ENCODE assay signal across 19 cellular contexts in genomic region chr2:134660619-134661403, GRCh38. TPM values are rescaled to one million over a fixed set of nuclear protein-coding genes. Genes with fewer than 3 reads are reported as not detected.
DNase-seq lines count a peak whose midpoint lies in the region; ATAC-seq, FAIRE-seq and TF ChIP-seq lines count a peak whose summit lies in the region.
"Had no signal": no experiment of that assay in that cellular context is flagged by ENCODE, and none has a peak within 500 bp of the region (broad histone marks: within the 10 kb centered on the region; RNA-seq: fewer than 3 reads in every experiment).

No MANE protein-coding gene starts in this region.

- no peaks in the 10 kb centered on the region for H3K27me3 ChIP-seq in CD8-positive, alpha-beta T cell (ENCODE audit: insufficient read depth, low read length)
- H3K27me3 ChIP-seq in lower lobe of right lung (ENCODE audit: low read depth) = no peaks in the 10 kb centered on the region
- H3K27me3 ChIP-seq in BE2C = no peaks in the 10 kb centered on the region
- H3K27me3 ChIP-seq in ascending aorta = no peaks in the 10 kb centered on the region
- no peaks in the 10 kb centered on the region for H3K27me3 ChIP-seq in PC-3 (ENCODE audit: low read length)

- peaks cover 6% of the 10 kb centered on the region for H3K4me1 ChIP-seq in CD8-positive, alpha-beta T cell (ENCODE audit: insufficient read depth, low read length)
- H3K4me1 ChIP-seq in lower lobe of right lung (no peaks in the 10 kb centered on the region), BE2C (no peaks in the 10 kb centered on the region), ascending aorta (no peaks in the 10 kb centered on the region), PC-3 (ENCODE audit: insufficient read depth, low read length) (no peaks in the 10 kb centered on the region)

- TF ChIP-seq CTCF in CD8-positive, alpha-beta T cell (IDR thresholded peaks at IDR 0.05) = no peak
- TF ChIP-seq CTCF in lower lobe of right lung (IDR thresholded peaks at IDR 0.05) (no peak), BE2C (IDR thresholded peaks at IDR 0.05; ENCODE audit: low read depth, low read length) (no peak), ascending aorta (IDR thresholded peaks at IDR 0.05) (no peak), PC-3 (conservative IDR thresholded peaks at IDR 0.05; ENCODE audit: low read depth, low read length) (no peak)

- H3K27me3 Mint-ChIP-seq in CD8-positive, alpha-beta T cell (ENCODE audit: low read depth) = peaks cover 17% of the 10 kb centered on the region

- no peak overlapping the region for H3K27ac ChIP-seq in CD8-positive, alpha-beta T cell (ENCODE audit: low read depth, low read length)
- H3K27ac ChIP-seq in lower lobe of right lung = no peak overlapping the region
- H3K27ac ChIP-seq in ascending aorta = no peak overlapping the region
- no peak overlapping the region for H3K27ac ChIP-seq in PC-3 (ENCODE audit: low read length)

- H3K79me2 ChIP-seq in PC-3 (ENCODE audit: low read length) = no peaks in the 10 kb centered on the region

- H3K4me3 ChIP-seq in CD8-positive, alpha-beta T cell (ENCODE audit: low read depth, low read length) = no peak overlapping the region
- H3K4me3 ChIP-seq in lower lobe of right lung (no peak overlapping the region), BE2C (ENCODE audit: low read depth, low read length) (no peak overlapping the region), ascending aorta (no peak overlapping the region), PC-3 (ENCODE audit: low read length) (no peak overlapping the region)

- no peak overlapping the region for H2AFZ ChIP-seq in PC-3 (ENCODE audit: low read length)

- H3K9me3 Mint-ChIP-seq in CD8-positive, alpha-beta T cell = no peaks in the 10 kb centered on the region
- H3K9me3 Mint-ChIP-seq: HFFc6 had no signal

- H3K36me3 ChIP-seq in CD8-positive, alpha-beta T cell (ENCODE audit: insufficient read depth, low read length) = no peaks in the 10 kb centered on the region
- H3K36me3 ChIP-seq in lower lobe of right lung (no peaks in the 10 kb centered on the region), BE2C (no peaks in the 10 kb centered on the region), ascending aorta (no peaks in the 10 kb centered on the region), PC-3 (ENCODE audit: low read depth, low read length) (no peaks in the 10 kb centered on the region)

- H3K9ac ChIP-seq in PC-3 (ENCODE audit: low read length) = no peak overlapping the region

- ATAC-seq in CD8-positive, alpha-beta T cell = no peak
- ATAC-seq in lower lobe of right lung (peak; percentile 20 to 37), PC-3 (no peak)

- H3K4me2 ChIP-seq in PC-3 (ENCODE audit: low read length) = no peak overlapping the region

- H3K9me2 ChIP-seq in PC-3 (replicated peaks; ENCODE audit: low read length) = no peaks in the 10 kb centered on the region

- no peaks in the 10 kb centered on the region for H3K36me3 Mint-ChIP-seq in CD8-positive, alpha-beta T cell

- H3K4me3 Mint-ChIP-seq in CD8-positive, alpha-beta T cell = no peak overlapping the region
- H3K4me3 Mint-ChIP-seq: HFFc6 had no signal

- H3K4me1 Mint-ChIP-seq in CD8-positive, alpha-beta T cell (ENCODE audit: low read depth) = peaks cover 42% of the 10 kb centered on the region

- no peaks in the 10 kb centered on the region for H4K20me1 ChIP-seq in PC-3 (ENCODE audit: low read length)

- intact Hi-C loops in CD8-positive, alpha-beta T cell (cut with DNase I, micrococcal nuclease) = loop anchor here (10.0 kb wide), 2 partner anchors 54 to 874 kb away; partner anchors contain the start of genes R3HDM1 (in 1 of the 2), TMEM163 (in 1 of the 2) and ZRANB3 (in 1 of the 2)
- intact Hi-C loops in lower lobe of right lung (cut with DNase I) = no loop called here
- intact Hi-C loops in ascending aorta (cut with DNase I) = no loop called here
- intact Hi-C loops in PC-3 (cut with micrococcal nuclease) = no loop called here

- peak overlapping the region; percentile 20 for H3K27ac Mint-ChIP-seq in CD8-positive, alpha-beta T cell
- H3K27ac Mint-ChIP-seq: HFFc6 had no signal

- H3F3A ChIP-seq in PC-3 (ENCODE audit: low read length, unreplicated experiment) = no peaks in the 10 kb centered on the region

- BruUV-seq in PC-3 (replicated peaks; lab: Mats Ljungman, UMichigan) = no TSS peak

- CTCF ChIA-PET in CD8-positive, alpha-beta T cell (lab: Charles Lee) = interaction anchor here (1.2 kb wide), 1 partner anchor 10 kb away, joined by 4 read pairs; no protein-coding TSS in a partner anchor
- CTCF ChIA-PET in PC-3 (lab: Charles Lee) = interaction anchor here (0.6 to 0.7 kb wide), 2 partner anchors 114 to 248 kb away, joined by 3 to 4 read pairs; no protein-coding TSS in a partner anchor

- POLR2A ChIA-PET in CD8-positive, alpha-beta T cell (lab: Charles Lee) = no interaction called here
- POLR2A ChIA-PET in PC-3 (lab: Charles Lee; ENCODE audit: unreplicated experiment) = no interaction called here

- TF ChIP-seq POLR2A in GM12891 (IDR thresholded peaks at IDR 0.05; ENCODE audit: low read depth, low read length) = no peak

- H3K9me3 ChIP-seq in CD8-positive, alpha-beta T cell (ENCODE audit: low read length) = no peaks in the 10 kb centered on the region
- H3K9me3 ChIP-seq in lower lobe of right lung (no peaks in the 10 kb centered on the region), BE2C (no peaks in the 10 kb centered on the region), ascending aorta (no peaks in the 10 kb centered on the region), PC-3 (ENCODE audit: low read length) (no peaks in the 10 kb centered on the region)

- DNase-seq in CD8-positive, alpha-beta T cell = no peak
- DNase-seq in GM12891 (ENCODE audit: insufficient read length, low spot score) (no peak), NCI-H524 (lab: John Stamatoyannopoulos, UW) (peak; percentile 62 to 79), lower lobe of right lung (no peak), BE2C (no peak), ascending aorta (ENCODE audit: low spot score in 2 of 2) (no peak), PC-3 (no peak)
- DNase-seq: ACHN, AML-193, GF-D8, HFFc6, KBM-7, NCI-H1436, NCI-H2081, NCI-H226, SW 1271 had no signal

- peak; percentile 47 for FAIRE-seq in GM12891 (lab: Jason Lieb, UNC)
- FAIRE-seq: GM12892 had no signal

TF ChIP-seq in GM12891, 5 proteins besides CTCF, POLR2A, EP300 and RAD21:
- no peak for TF ChIP-seq PAX5 (IDR thresholded peaks at IDR 0.05; ENCODE audit: insufficient read depth, low read length, severe bottlenecking)
- no peak for TF ChIP-seq TAF1 (IDR thresholded peaks at IDR 0.05; ENCODE audit: low read depth, low read length)
- TF ChIP-seq POLR2AphosphoS5 (IDR thresholded peaks at IDR 0.05; ENCODE audit: low read depth, low read length) = no peak
- TF ChIP-seq POU2F2 (IDR thresholded peaks at IDR 0.05; ENCODE audit: low read depth, low read length) = no peak
- no peak for TF ChIP-seq SPI1 (IDR thresholded peaks at IDR 0.05; ENCODE audit: low read depth, low read length)
TF ChIP-seq in GM12891: peak in this region for 0.

RNA-seq across cellular contexts. Expression of gene TMEM163, which starts 58.0 kb away (rescaled TPM):
- under 1 TPM; 0.14 to 0.19 TPM for total RNA-seq in CD8-positive, alpha-beta T cell
- 10.9 TPM for polyA plus RNA-seq in GM12891 (2012; ENCODE audit: low read depth, missing spikeins)
- 31.9 TPM for total RNA-seq in lower lobe of right lung
- not detected for polyA plus RNA-seq in BE2C (2012; ENCODE audit: insufficient read depth, insufficient read length, low read depth)
- total RNA-seq in ascending aorta = not detected
- total RNA-seq in PC-3 (2014; rRNA removed) = 0.12 and 0.47 TPM in 2 replicates
- total RNA-seq: H4, HFFc6, M059J had no signal

Comparison
In these comparisons a context has a peak if more than half of its experiments do, and no peak if none do; other contexts are left out.
1. ATAC-seq: peak in lower lobe of right lung (2 of 2); none in CD8-positive, alpha-beta T cell (single experiment) and PC-3 (single experiment).
2. DNase-seq: peak in NCI-H524 (2 of 2); none in CD8-positive, alpha-beta T cell (0 of 7), GM12891 (single experiment), lower lobe of right lung (single experiment), BE2C (single experiment), ascending aorta (0 of 2) and PC-3 (single experiment).
3. RNA of gene TMEM163, which starts 58.0 kb away (total RNA-seq): 31.9 TPM in lower lobe of right lung (single experiment); 0.12 to 0.47 TPM in PC-3, 0.14 to 0.19 TPM in CD8-positive, alpha-beta T cell and not detected in ascending aorta (single experiment); every median in the first group is over 10 times any median in the second.
4. intact Hi-C loops: an anchor here in CD8-positive, alpha-beta T cell (10.0 kb wide); none called in lower lobe of right lung, ascending aorta and PC-3.